Comparison of ENCODE assay signal across 11 cellular contexts in the genomic region with DNA sequence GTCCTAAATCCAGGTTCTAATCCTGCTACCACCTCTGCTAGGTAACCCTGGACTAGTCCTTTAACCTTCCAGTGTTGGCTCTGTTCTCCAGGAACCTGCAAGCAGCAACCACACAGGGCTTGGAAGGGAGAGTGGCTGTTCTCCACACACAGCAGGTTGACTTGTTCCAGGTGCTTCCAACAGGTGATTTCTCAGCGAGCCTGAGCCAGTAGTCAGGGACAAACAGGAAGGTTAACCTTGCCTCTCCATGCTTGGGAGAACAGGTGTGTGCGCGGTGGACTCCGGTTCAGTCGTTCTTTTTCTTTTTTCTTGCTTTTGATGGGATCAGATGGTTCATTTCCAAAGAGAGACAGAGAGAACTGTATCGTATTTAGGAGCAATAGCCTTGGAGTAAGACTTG. TPM values are rescaled to one million over a fixed set of nuclear protein-coding genes. Genes with fewer than 3 reads are reported as not detected.
DNase-seq lines count a peak whose midpoint lies in the region; ATAC-seq and TF ChIP-seq lines count a peak whose summit lies in the region.
"Had no signal": no experiment of that assay in that cellular context is flagged by ENCODE, and none has a peak within 500 bp of the region (broad histone marks: within the 10 kb centered on the region; RNA-seq: fewer than 3 reads in every experiment).

No MANE protein-coding gene starts in this region.

- peak overlapping the region; percentile 85 for H3K4me3 ChIP-seq in OCI-LY3 (ENCODE audit: low read length)

- H3K27me3 Mint-ChIP-seq in progenitor cell of endocrine pancreas = peaks cover 9% of the 10 kb centered on the region

- no peaks in the 10 kb centered on the region for H3K36me3 Mint-ChIP-seq in progenitor cell of endocrine pancreas (ENCODE audit: insufficient read depth)

- H3K4me2 ChIP-seq in OCI-LY3 (ENCODE audit: low read length) = peak overlapping the region; percentile 88

- no peaks in the 10 kb centered on the region for H3K9me3 Mint-ChIP-seq in progenitor cell of endocrine pancreas (ENCODE audit: low read depth)

- H3K4me1 ChIP-seq in OCI-LY3 (ENCODE audit: low read length) = peaks cover 11% of the 10 kb centered on the region

- no peak overlapping the region for H3K27ac ChIP-seq in OCI-LY3 (ENCODE audit: low read length)

- no peak for TF ChIP-seq CTCF in OCI-LY3 (IDR thresholded peaks at IDR 0.05; ENCODE audit: low read depth, low read length)
- no peak for TF ChIP-seq CTCF in progenitor cell of endocrine pancreas (IDR thresholded peaks at IDR 0.05; ENCODE audit: unreplicated experiment)

- H3K9me3 ChIP-seq in OCI-LY3 (ENCODE audit: insufficient read depth, low read length) = no peaks in the 10 kb centered on the region

- H3K4me3 Mint-ChIP-seq in progenitor cell of endocrine pancreas (ENCODE audit: low read depth) = peak overlapping the region; percentile 80

- H3K9ac ChIP-seq in OCI-LY3 (ENCODE audit: low read length) = peak overlapping the region; percentile 65

- H3K27ac Mint-ChIP-seq in progenitor cell of endocrine pancreas = peak overlapping the region; percentile 34

- no peaks in the 10 kb centered on the region for H3K36me3 ChIP-seq in OCI-LY3 (replicated peaks; ENCODE audit: low read depth, low read length)

- no peak overlapping the region for H2AFZ ChIP-seq in OCI-LY3 (ENCODE audit: low read depth, low read length)

- peaks cover 36% of the 10 kb centered on the region for H3K4me1 Mint-ChIP-seq in progenitor cell of endocrine pancreas (ENCODE audit: low read depth)

- DNase-seq in NCI-H1417 (lab: John Stamatoyannopoulos, UW) (peak in 2 of 3 experiments; percentile 39 to 48), NCI-H1417 treated with DMSO at 0.1 percent for 48 hours (lab: John Stamatoyannopoulos, UW) (no peak), progenitor cell of endocrine pancreas (ENCODE audit: low spot score, unreplicated experiment) (no peak)
- DNase-seq: left cardiac atrium; MV-4-11; stimulated activated CD4-positive, alpha-beta T cell treated with anti-CD3 and anti-CD28 coated beads, Interleukin-2, amount 100 ng/mL, for 48 hours had no signal

- peak; percentile 21 for ATAC-seq in esophagus mucosa
- no peak for ATAC-seq in HG03378 (IDR thresholded peaks at IDR 0.05; ENCODE audit: unreplicated experiment)
- ATAC-seq in GM19467 (IDR thresholded peaks at IDR 0.05; ENCODE audit: unreplicated experiment) = no peak
- no peak for ATAC-seq in GM19395 (IDR thresholded peaks at IDR 0.05; ENCODE audit: unreplicated experiment)

- H4K20me1 ChIP-seq in OCI-LY3 (ENCODE audit: insufficient read depth, low read length) = no peaks in the 10 kb centered on the region

- H3K27me3 ChIP-seq in OCI-LY3 (ENCODE audit: low read depth, low read length) = no peaks in the 10 kb centered on the region; the same call in 1 of the 2 replicates

- peaks cover 7% of the 10 kb centered on the region; the same call in 1 of the 2 replicates for H3K79me2 ChIP-seq in OCI-LY3 (ENCODE audit: low read length)

RNA-seq across cellular contexts. Expression of a gene that starts 0.8 kb away (rescaled TPM):
- total RNA-seq in esophagus mucosa (2.8 TPM), progenitor cell of endocrine pancreas (33.5 and 36.0 TPM in 2 replicates)

Comparison
In these comparisons a context has a peak if more than half of its experiments do, and no peak if none do; other contexts are left out.
1. DNase-seq: peak in NCI-H1417 (2 of 3); none in NCI-H1417 treated with DMSO at 0.1 percent for 48 hours (single experiment) and progenitor cell of endocrine pancreas (single experiment).